In the genomic region with DNA sequence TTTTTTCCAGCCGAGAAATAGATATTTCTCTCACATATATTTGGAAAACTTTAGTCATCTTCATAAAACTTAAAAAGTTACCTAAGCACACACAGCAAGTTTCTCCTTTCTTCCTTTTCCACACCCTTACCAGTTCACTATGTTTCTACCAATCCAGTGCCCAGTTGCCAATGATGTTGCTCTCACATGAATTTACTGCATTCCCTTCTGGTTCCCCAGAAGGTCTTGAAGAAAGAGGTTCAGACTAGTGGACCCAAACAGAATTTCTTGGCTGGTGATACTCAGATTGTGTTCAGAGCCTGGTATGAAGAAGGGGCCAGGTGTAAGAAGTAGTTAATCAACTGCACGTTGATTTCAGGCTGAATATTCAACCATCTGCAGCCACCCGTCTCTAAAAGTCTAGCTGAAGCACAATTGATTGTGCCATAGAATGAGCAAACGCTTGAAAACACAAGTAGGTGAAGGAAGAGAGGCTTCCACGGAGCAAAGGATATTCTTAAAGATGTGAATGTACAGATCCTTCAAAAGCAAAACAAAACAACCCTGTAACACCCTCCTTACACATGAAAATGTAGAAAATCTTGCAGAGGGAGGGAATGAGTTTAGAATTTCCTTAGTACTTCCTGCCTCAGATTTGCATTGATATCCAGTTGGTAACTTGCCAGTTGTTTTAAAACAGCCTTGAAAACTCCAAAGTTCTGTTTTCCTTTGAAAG, we compare ENCODE assay signal across 10 cellular contexts. TPM values are rescaled to one million over a fixed set of nuclear protein-coding genes. Genes with fewer than 3 reads are reported as not detected.
DNase-seq lines count a peak whose midpoint lies in the region; ATAC-seq, FAIRE-seq and TF ChIP-seq lines count a peak whose summit lies in the region.
"Had no signal": no experiment of that assay in that cellular context is flagged by ENCODE, and none has a peak within 500 bp of the region (broad histone marks: within the 10 kb centered on the region; RNA-seq: fewer than 3 reads in every experiment).

No MANE protein-coding gene starts in this region.

- peak overlapping the region; percentile 45 for H3K9ac ChIP-seq in smooth muscle cell (ENCODE audit: low read depth)

- 24% methylated on average over 5 of the region's 5 CpGs for WGBS in smooth muscle cell (ENCODE audit: low lambda C conversion rate)

- ATAC-seq in GM21381 (IDR thresholded peaks at IDR 0.05; ENCODE audit: unreplicated experiment): no peak

- DNase-seq in GM18507 (ENCODE audit: extremely low spot score, insufficient read length, low read depth): no peak
- DNase-seq in glomerular visceral epithelial cell (ENCODE audit: extremely low spot score): peak; percentile 33
- DNase-seq in smooth muscle cell (lab: John Stamatoyannopoulos, UW; ENCODE audit: unreplicated experiment): no peak
- DNase-seq in stimulated activated CD4-positive, alpha-beta T cell treated with anti-CD3 and anti-CD28 coated beads, Interleukin-4, amount 100 ng/mL, for 24 hours: no peak
- no peak for DNase-seq in NCI-H1694 treated with DMSO at 0.1 percent for 48 hours (lab: John Stamatoyannopoulos, UW)
- no peak for DNase-seq in MV-4-11 (lab: John Stamatoyannopoulos, UW)
- DNase-seq: activated T-cell treated with anti-CD3 and anti-CD28 coated beads, Interleukin-2, amount 50 U/mL, for 48 hours; OCI-M1 had no signal

- no peak for TF ChIP-seq CTCF in smooth muscle cell (IDR thresholded peaks at IDR 0.05; ENCODE audit: borderline replicate concordance, insufficient read depth, poor library complexity, severe bottlenecking)

- H2AFZ ChIP-seq in smooth muscle cell (ENCODE audit: low read depth): peak overlapping the region; percentile 52

- peak overlapping the region; percentile 39 for H3K4me3 ChIP-seq in smooth muscle cell

- peak overlapping the region; percentile 84 for H3K4me2 ChIP-seq in smooth muscle cell

- no peaks in the 10 kb centered on the region for H4K20me1 ChIP-seq in smooth muscle cell (ENCODE audit: low read depth)

- peaks cover 93% of the 10 kb centered on the region for H3K79me2 ChIP-seq in smooth muscle cell (ENCODE audit: low read depth)

- peaks cover 35% of the 10 kb centered on the region for H3K4me1 ChIP-seq in smooth muscle cell (ENCODE audit: low read depth)

- H3F3A ChIP-seq in smooth muscle cell (ENCODE audit: low read depth): peaks cover 7% of the 10 kb centered on the region

- no peaks in the 10 kb centered on the region for H3K9me3 ChIP-seq in smooth muscle cell (replicated peaks; ENCODE audit: low read depth)

- H3K36me3 ChIP-seq in smooth muscle cell (ENCODE audit: low read depth): no peaks in the 10 kb centered on the region

- peak; percentile 59 for FAIRE-seq in GM18507 (lab: Jason Lieb, UNC)
- FAIRE-seq in TTC549 (lab: Jason Lieb, UNC): peak; percentile 7

- peak overlapping the region; percentile 67 for H3K27ac ChIP-seq in smooth muscle cell (ENCODE audit: low read depth)

- no peaks in the 10 kb centered on the region for H3K27me3 ChIP-seq in smooth muscle cell (ENCODE audit: low read depth)

RNA-seq across cellular contexts. Expression of a gene that starts 4.6 kb away (rescaled TPM):
- total RNA-seq in smooth muscle cell: 50.6 and 53.8 TPM in 2 replicates
- polyA plus RNA-seq in smooth muscle cell: 40.9 and 42.9 TPM in 2 replicates
